In genomic region chr17:42132941-42133340, GRCh38 we compare ENCODE assay signal across 8 cellular contexts. TPM values are rescaled to one million over a fixed set of nuclear protein-coding genes. Genes with fewer than 3 reads are reported as not detected.
DNase-seq lines count a peak whose midpoint lies in the region; ATAC-seq and TF ChIP-seq lines count a peak whose summit lies in the region.

No MANE protein-coding gene starts in this region.

- TF ChIP-seq CTCF in right atrium auricular region (IDR thresholded peaks at IDR 0.05) = no peak
- TF ChIP-seq CTCF in spleen (IDR thresholded peaks at IDR 0.05 in 8 of 11, conservative IDR thresholded peaks at IDR 0.05 in 3 of 11) = no peak
- TF ChIP-seq CTCF in omental fat pad (IDR thresholded peaks at IDR 0.05) = no peak
- TF ChIP-seq CTCF in testis (IDR thresholded peaks at IDR 0.05) = no peak

- no peak for TF ChIP-seq POLR2A in spleen (IDR thresholded peaks at IDR 0.05)
- no peak for TF ChIP-seq POLR2A in testis (IDR thresholded peaks at IDR 0.05)

- peak; percentile 83 to 93 for ATAC-seq in activated naive CD4-positive, alpha-beta T cell treated with anti-CD3 and anti-CD28 coated beads, Interleukin-2, amount 50 U/mL, for 72 hours
- ATAC-seq in omental fat pad (ENCODE audit: low FRiP score) = no peak

- peaks cover 25% of the 10 kb centered on the region for H3K36me3 ChIP-seq in right atrium auricular region
- peaks cover 0 to 51% (median 26%) of the 10 kb centered on the region in 6 donors for H3K36me3 ChIP-seq in spleen
- H3K36me3 ChIP-seq in testis (ENCODE audit: low read depth, missing control alignments) = no peaks in the 10 kb centered on the region

- H3K4me1 ChIP-seq in right atrium auricular region = peaks cover 3 to 93% of the 10 kb centered on the region in 2 donors
- H3K4me1 ChIP-seq in spleen = peaks cover 57 to 100% (median 92%) of the 10 kb centered on the region in 6 donors
- peaks cover 66% of the 10 kb centered on the region for H3K4me1 ChIP-seq in testis

- H3K9me3 ChIP-seq in right atrium auricular region = no peaks in the 10 kb centered on the region
- H3K9me3 ChIP-seq in spleen = no peaks in the 10 kb centered on the region
- H3K9me3 ChIP-seq in testis = no peaks in the 10 kb centered on the region

- H3K4me3 ChIP-seq in right atrium auricular region = peak overlapping the region in 1 of 2 donors; percentile 3
- peak overlapping the region in 1 of 8 donors; percentile 26 for H3K4me3 ChIP-seq in spleen
- H3K4me3 ChIP-seq in testis = no peak overlapping the region

- intact Hi-C loops in spleen (cut with DNase I; ENCODE audit: low total_unique reads) = no loop called here
- intact Hi-C loops in testis (cut with DNase I; ENCODE audit: low total_unique reads) = no loop called here

- H3K27ac ChIP-seq in right atrium auricular region (peak overlapping the region; percentile 70 to 76), spleen (peak overlapping the region; percentile 49 to 90 (median 81)), testis (peak overlapping the region in 1 of 2 donors; percentile 89)

- WGBS in spleen, 5 donors = 12 to 24% (median 14%) methylated on average over 3 of the region's 3 CpGs
- WGBS in testis, 2 donors = 44 to 62% methylated on average over 3 of the region's 3 CpGs

- H3K27ac Mint-ChIP-seq in activated naive CD4-positive, alpha-beta T cell treated with anti-CD3 and anti-CD28 coated beads, Interleukin-2, amount 50 U/mL, for 72 hours = peak overlapping the region; percentile 53 to 97

- H3K27me3 ChIP-seq in right atrium auricular region = no peaks in the 10 kb centered on the region
- no peaks in the 10 kb centered on the region for H3K27me3 ChIP-seq in spleen (replicated peaks in 1 of 7)
- H3K27me3 ChIP-seq in testis = no peaks in the 10 kb centered on the region

- DNase-seq in stimulated activated CD4-positive, alpha-beta T cell treated with anti-CD3 and anti-CD28 coated beads, Interleukin-4, amount 100 ng/mL, for 24 hours = peak; percentile 44
- DNase-seq in stimulated activated CD4-positive, alpha-beta T cell treated with anti-CD3 and anti-CD28 coated beads, Interleukin-4, amount 100 ng/mL, for 1 hour = no peak
- DNase-seq in NCI-H2029 (lab: John Stamatoyannopoulos, UW) = peak; percentile 59
- no peak for DNase-seq in activated naive CD4-positive, alpha-beta T cell treated with anti-CD3 and anti-CD28 coated beads, Interleukin-2, amount 50 U/mL, for 72 hours (ENCODE audit: low spot score in 2 of 2)
- no peak for DNase-seq in right atrium auricular region (ENCODE audit: low spot score)
- DNase-seq in spleen = no peak
- DNase-seq in omental fat pad (ENCODE audit: low spot score) = no peak
- DNase-seq in testis = no peak

- no peaks in the 10 kb centered on the region for H3K9me3 Mint-ChIP-seq in activated naive CD4-positive, alpha-beta T cell treated with anti-CD3 and anti-CD28 coated beads, Interleukin-2, amount 50 U/mL, for 72 hours

- peaks cover 6 to 8% of the 10 kb centered on the region in 2 donors for H3K36me3 Mint-ChIP-seq in activated naive CD4-positive, alpha-beta T cell treated with anti-CD3 and anti-CD28 coated beads, Interleukin-2, amount 50 U/mL, for 72 hours

RNA-seq across cellular contexts. Expression of gene HSPB9, which starts 10.3 kb away (rescaled TPM):
- under 1 TPM in 1 of 2 donors, not detected in 1; 0.23 TPM for total RNA-seq in activated naive CD4-positive, alpha-beta T cell treated with anti-CD3 and anti-CD28 coated beads, Interleukin-2, amount 50 U/mL, for 72 hours
- total RNA-seq in right atrium auricular region (not detected), spleen (under 1 TPM in 1 of 7 donors, not detected in 6; 0.19 TPM), omental fat pad (under 1 TPM in 1 of 4 donors, not detected in 3; 0.25 TPM), testis (1 to 10 TPM; 6.9 to 9.8 TPM)
- polyA plus RNA-seq in spleen (under 1 TPM; 0.11 to 0.17 (median 0.16) TPM), testis (ENCODE audit: insufficient read depth, low read depth, low replicate concordance) (12.9 TPM)

RNA-seq across cellular contexts. Expression of gene KAT2A, which starts 11.8 kb away (rescaled TPM):
- 10 to 100 TPM; 47.4 to 69.6 TPM for total RNA-seq in activated naive CD4-positive, alpha-beta T cell treated with anti-CD3 and anti-CD28 coated beads, Interleukin-2, amount 50 U/mL, for 72 hours
- total RNA-seq in right atrium auricular region (10 to 100 TPM; 11.3 to 11.4 TPM), spleen (10 to 100 TPM; 37.8 to 51.5 (median 47.1) TPM), omental fat pad (10 to 100 TPM; 30.2 to 68.7 (median 33.9) TPM), testis (100 to 1,000 TPM; 109 to 111 TPM)
- polyA plus RNA-seq in spleen (100 to 1,000 TPM; 101 to 168 (median 145) TPM), testis (ENCODE audit: insufficient read depth, low read depth, low replicate concordance) (37.6 TPM)

RNA-seq across cellular contexts. Expression of gene DHX58, which starts 20.4 kb away (rescaled TPM):
- total RNA-seq in activated naive CD4-positive, alpha-beta T cell treated with anti-CD3 and anti-CD28 coated beads, Interleukin-2, amount 50 U/mL, for 72 hours = 10 to 100 TPM; 39.6 to 40.2 TPM
- total RNA-seq in right atrium auricular region = 1 to 10 TPM; 3.5 to 4.3 TPM
- total RNA-seq in spleen = 10 to 100 TPM; 23.0 to 30.9 (median 25.5) TPM
- polyA plus RNA-seq in spleen = 10 to 100 TPM; 20.9 to 41.2 (median 38.1) TPM
- total RNA-seq in omental fat pad = 10 to 100 TPM in 2 of 4 donors, 1 to 10 TPM in 2; 7.8 to 21.8 (median 10.2) TPM
- 10 to 100 TPM; 35.9 to 51.1 TPM for total RNA-seq in testis
- 56.3 TPM for polyA plus RNA-seq in testis (ENCODE audit: insufficient read depth, low read depth, low replicate concordance)

RNA-seq across cellular contexts. Expression of gene RAB5C, which starts 21.8 kb away (rescaled TPM):
- 10 to 100 TPM; 44.5 to 45.7 TPM for total RNA-seq in activated naive CD4-positive, alpha-beta T cell treated with anti-CD3 and anti-CD28 coated beads, Interleukin-2, amount 50 U/mL, for 72 hours
- total RNA-seq in right atrium auricular region = 10 to 100 TPM; 39.9 to 92.6 TPM
- total RNA-seq in spleen = 100 to 1,000 TPM; 120 to 181 (median 148) TPM
- polyA plus RNA-seq in spleen = 100 to 1,000 TPM in 1 of 3 donors, 10 to 100 TPM in 2; 70.0 to 152 (median 89.2) TPM
- 100 to 1,000 TPM; 122 to 178 (median 158) TPM for total RNA-seq in omental fat pad
- total RNA-seq in testis = 100 to 1,000 TPM in 1 of 2 donors, 10 to 100 TPM in 1; 96.0 to 152 TPM
- 139 TPM for polyA plus RNA-seq in testis (ENCODE audit: insufficient read depth, low read depth, low replicate concordance)

RNA-seq across cellular contexts. Expression of gene ZNF385C, which starts 34.7 kb away (rescaled TPM):
- total RNA-seq in activated naive CD4-positive, alpha-beta T cell treated with anti-CD3 and anti-CD28 coated beads, Interleukin-2, amount 50 U/mL, for 72 hours = under 1 TPM in 1 of 2 donors, not detected in 1; 0.82 TPM
- total RNA-seq in right atrium auricular region (not detected), spleen (under 1 TPM in 5 of 7 donors, not detected in 2; 0.17 to 0.60 (median 0.44) TPM), omental fat pad (not detected), testis (10 to 100 TPM; 17.9 to 26.6 TPM)
- polyA plus RNA-seq in spleen (under 1 TPM; 0.26 to 0.46 (median 0.38) TPM), testis (ENCODE audit: insufficient read depth, low read depth, low replicate concordance) (21.4 TPM)

Comparison
In these comparisons a context has a peak if more than half of its experiments do, and no peak if none do; other contexts are left out.
1. DNase-seq: peak in stimulated activated CD4-positive, alpha-beta T cell treated with anti-CD3 and anti-CD28 coated beads, Interleukin-4, amount 100 ng/mL, for 24 hours (single experiment) and NCI-H2029 (single experiment); none in stimulated activated CD4-positive, alpha-beta T cell treated with anti-CD3 and anti-CD28 coated beads, Interleukin-4, amount 100 ng/mL, for 1 hour (single experiment), activated naive CD4-positive, alpha-beta T cell treated with anti-CD3 and anti-CD28 coated beads, Interleukin-2, amount 50 U/mL, for 72 hours (0 of 2), right atrium auricular region (single experiment), spleen (single experiment), omental fat pad (single experiment) and testis (single experiment).
2. RNA of gene HSPB9, which starts 10.3 kb away (total RNA-seq): 6.9 to 9.8 TPM in testis; 0.23 TPM in activated naive CD4-positive, alpha-beta T cell treated with anti-CD3 and anti-CD28 coated beads, Interleukin-2, amount 50 U/mL, for 72 hours, not detected in right atrium auricular region, 0.19 TPM in spleen and 0.25 TPM in omental fat pad; every median in the first group is over 4 times any median in the second.